ENCODE assay signal across 8 cellular contexts in the genomic region with DNA sequence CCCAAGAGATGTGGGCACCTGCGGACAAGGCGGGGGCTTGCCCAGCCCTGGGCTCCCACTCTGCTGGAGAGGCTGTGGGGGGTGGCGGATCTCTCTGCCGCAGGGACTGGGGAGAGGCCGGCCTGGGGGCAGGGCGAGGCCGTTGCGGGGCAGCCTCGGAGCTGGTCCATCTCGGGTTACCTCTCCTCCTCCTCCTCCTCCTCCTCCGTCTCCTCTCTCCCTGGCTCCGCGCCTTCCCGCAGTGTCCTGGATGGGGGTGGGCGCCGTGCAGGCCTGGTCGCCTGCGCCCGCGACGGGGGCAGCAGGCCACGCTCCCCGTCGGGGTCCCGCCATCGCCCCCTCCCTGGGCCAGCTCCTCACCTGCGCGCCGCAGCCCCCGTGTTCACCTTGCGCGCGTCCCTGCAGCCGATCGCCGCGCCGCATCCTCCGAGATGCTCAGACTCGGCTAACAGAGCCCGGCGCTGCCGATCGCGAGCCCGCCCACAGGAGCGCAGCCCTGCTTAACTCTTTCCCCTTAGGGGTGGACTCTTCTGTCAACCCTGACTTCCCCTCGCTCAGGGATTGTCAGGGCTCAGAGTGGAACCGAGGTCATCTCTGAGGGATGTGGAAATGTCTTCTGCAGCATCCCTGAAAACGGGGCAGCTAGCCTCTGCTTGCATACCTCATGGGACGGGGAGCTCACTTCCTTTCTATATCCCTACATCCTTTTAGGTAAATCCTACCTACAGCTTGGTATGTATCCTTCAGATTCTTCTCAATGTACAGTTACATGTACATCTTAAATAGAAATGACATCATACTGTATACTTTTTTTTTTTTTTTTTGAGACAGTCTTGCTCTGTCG. TPM values are rescaled to one million over a fixed set of nuclear protein-coding genes. Genes with fewer than 3 reads are reported as not detected.
DNase-seq lines count a peak whose midpoint lies in the region; ATAC-seq and TF ChIP-seq lines count a peak whose summit lies in the region.

TSS of gene PRRT3 (minus strand) at position 447 of the 844 bp plus-strand sequence. CDS start 2,293 bp downstream, outside the sequence.

- no peaks in the 10 kb centered on the region for H3K79me2 ChIP-seq in H9 (ENCODE audit: insufficient read depth, low read length)

- ATAC-seq in naive thymus-derived CD4-positive, alpha-beta T cell, result peak; percentile 89

- H3K9me3 ChIP-seq in H9 (ENCODE audit: control insufficient read depth, low read depth, low read length), result no peaks in the 10 kb centered on the region
- H3K9me3 ChIP-seq in naive thymus-derived CD4-positive, alpha-beta T cell (ENCODE audit: control insufficient read depth in 2 of 3, low read length in 3 of 3), result no peaks in the 10 kb centered on the region
- H3K9me3 ChIP-seq in tibial artery, result no peaks in the 10 kb centered on the region

- H3K14ac ChIP-seq in H9 (ENCODE audit: insufficient read depth, low read length), result no peak within 1 kb of the TSS

- peak within 1 kb of the TSS; percentile 66 for H3K4me2 ChIP-seq in H9 (ENCODE audit: insufficient read depth, insufficient read length, low read length)

- CTCF ChIA-PET in naive thymus-derived CD4-positive, alpha-beta T cell (lab: Charles Lee), result interaction anchor here (1.7 kb wide), 1 partner anchor 19 kb away, joined by 7 read pairs; the partner anchor contains the start of gene CRELD1

- TF ChIP-seq CTCF in H9 (conservative IDR thresholded peaks at IDR 0.05) (no peak), endothelial cell (IDR thresholded peaks at IDR 0.05; ENCODE audit: unreplicated experiment) (no peak), tibial artery (IDR thresholded peaks at IDR 0.05) (no peak)

- H3K4me1 Mint-ChIP-seq in H9 (peaks cover 27 to 34% of the 10 kb centered on the region in 2 experiments), endothelial cell (ENCODE audit: unreplicated experiment) (peaks cover 5% of the 10 kb centered on the region)
- H3K4me1 Mint-ChIP-seq in naive thymus-derived CD4-positive, alpha-beta T cell, result peaks cover 10 to 24% (median 16%) of the 10 kb centered on the region in 7 donors

- no peaks in the 10 kb centered on the region for H3K79me1 ChIP-seq in H9 (ENCODE audit: insufficient read depth, low read depth, low read length, poor library complexity, severe bottlenecking)

- H3K27ac Mint-ChIP-seq in H9 (no peak within 1 kb of the TSS), endothelial cell (ENCODE audit: unreplicated experiment) (no peak within 1 kb of the TSS)
- H3K27ac Mint-ChIP-seq in naive thymus-derived CD4-positive, alpha-beta T cell, result peak within 1 kb of the TSS in 8 of 9 donors; percentile 36 to 70 (median 62)

- H3K4me3 Mint-ChIP-seq in H9 (peak within 1 kb of the TSS; percentile 75 to 85), endothelial cell (ENCODE audit: unreplicated experiment) (peak within 1 kb of the TSS; percentile 59)
- peak within 1 kb of the TSS; percentile 83 to 91 (median 86) for H3K4me3 Mint-ChIP-seq in naive thymus-derived CD4-positive, alpha-beta T cell

- H3T11ph ChIP-seq in H9 (ENCODE audit: low read length), result no peak within 1 kb of the TSS

- H3K4me1 ChIP-seq in H9 (ENCODE audit: insufficient read depth, low read length) (peaks cover 3% of the 10 kb centered on the region; the same call in 1 of the 2 replicates), tibial artery (peaks cover 0 to 21% (median 19%) of the 10 kb centered on the region in 4 donors)
- peaks cover 11 to 15% of the 10 kb centered on the region in 2 donors for H3K4me1 ChIP-seq in naive thymus-derived CD4-positive, alpha-beta T cell (ENCODE audit: control insufficient read depth in 2 of 2, insufficient read depth in 2 of 2, low read length in 2 of 2)

- WGBS in H9 (ENCODE audit: extremely low coverage, insufficient read length, low lambda C conversion rate), result no CpG with 5 or more reads among the region's 52 CpGs

- H3K27ac ChIP-seq in H9 (ENCODE audit: insufficient read length, low read depth, low read length), result no peak within 1 kb of the TSS
- H3K27ac ChIP-seq in naive thymus-derived CD4-positive, alpha-beta T cell (ENCODE audit: low read depth, low read length), result peak within 1 kb of the TSS; percentile 60
- peak within 1 kb of the TSS in 1 of 2 donors; percentile 18 for H3K27ac ChIP-seq in tibial artery

- peaks cover 0 to 11% (median 0%) of the 10 kb centered on the region in 3 experiments for H3K36me3 ChIP-seq in naive thymus-derived CD4-positive, alpha-beta T cell (ENCODE audit: control insufficient read depth in 2 of 3, insufficient read depth in 3 of 3, low read length in 3 of 3)
- peaks cover 0 to 13% (median 0%) of the 10 kb centered on the region in 3 donors for H3K36me3 ChIP-seq in tibial artery

- H2AFZ ChIP-seq in H9 (ENCODE audit: low read length), result no peak within 1 kb of the TSS

- H3K27me3 ChIP-seq in H9 (ENCODE audit: insufficient read depth, low read length) (no peaks in the 10 kb centered on the region; the same call in 1 of the 2 replicates), tibial artery (no peaks in the 10 kb centered on the region)
- no peaks in the 10 kb centered on the region for H3K27me3 ChIP-seq in naive thymus-derived CD4-positive, alpha-beta T cell (ENCODE audit: control insufficient read depth in 2 of 2, insufficient read depth in 2 of 2, low read length in 2 of 2)

- no peak within 1 kb of the TSS; the same call in 1 of the 2 replicates for H2BK15ac ChIP-seq in H9 (ENCODE audit: low read depth, low read length)

- H2BK12ac ChIP-seq in H9 (ENCODE audit: insufficient read length, low read depth, low read length), result no peak within 1 kb of the TSS

- H2BK5ac ChIP-seq in H9 (ENCODE audit: insufficient read length, low read length), result no peak within 1 kb of the TSS

- no peak within 1 kb of the TSS for H3K23ac ChIP-seq in H9 (ENCODE audit: insufficient read length, low read depth, low read length)

- no peak within 1 kb of the TSS for H2BK120ac ChIP-seq in H9 (ENCODE audit: low read depth, low read length, poor library complexity, severe bottlenecking)

- H4K5ac ChIP-seq in H9 (ENCODE audit: insufficient read length, low read depth, low read length), result no peak within 1 kb of the TSS

- H3K36me3 Mint-ChIP-seq in H9 (ENCODE audit: insufficient read depth in 1 of 3, low read depth in 3 of 3) (peaks cover 2 to 9% (median 6%) of the 10 kb centered on the region in 3 experiments; a peak in 5 of 7 replicates), endothelial cell (ENCODE audit: low read depth, unreplicated experiment) (no peaks in the 10 kb centered on the region)
- H3K36me3 Mint-ChIP-seq in naive thymus-derived CD4-positive, alpha-beta T cell, result no peaks in the 10 kb centered on the region

- POLR2A ChIA-PET in naive thymus-derived CD4-positive, alpha-beta T cell (lab: Charles Lee), result interaction anchor here (0.9 to 5.2 kb wide), 6 partner anchors 17 to 369 kb away, joined by 3 to 43 read pairs (median 6); partner anchors contain the start of genes CRELD1 and SEC13

- H3K9me3 Mint-ChIP-seq in H9 (no peaks in the 10 kb centered on the region), endothelial cell (ENCODE audit: unreplicated experiment) (no peaks in the 10 kb centered on the region)
- no peaks in the 10 kb centered on the region for H3K9me3 Mint-ChIP-seq in naive thymus-derived CD4-positive, alpha-beta T cell

- H3K27me3 Mint-ChIP-seq in H9 (ENCODE audit: low read depth) (peaks cover 51% of the 10 kb centered on the region), endothelial cell (ENCODE audit: unreplicated experiment) (peaks cover 4% of the 10 kb centered on the region)
- H3K27me3 Mint-ChIP-seq in naive thymus-derived CD4-positive, alpha-beta T cell, result no peaks in the 10 kb centered on the region

- H2AK5ac ChIP-seq in H9 (ENCODE audit: insufficient read length, low read length), result no peak within 1 kb of the TSS

- H3K9ac ChIP-seq in H9 (ENCODE audit: extremely low read depth, insufficient read length, low read length), result no peak within 1 kb of the TSS

- peaks cover 10% of the 10 kb centered on the region for H3K23me2 ChIP-seq in H9 (ENCODE audit: insufficient read length, low read depth, low read length, poor library complexity, severe bottlenecking)

- no peak within 1 kb of the TSS for H3K56ac ChIP-seq in H9 (ENCODE audit: insufficient read length, low read depth, low read length)

- H4K20me1 ChIP-seq in H9 (ENCODE audit: control insufficient read depth, insufficient read depth, insufficient read length), result no peaks in the 10 kb centered on the region

- H3K4ac ChIP-seq in H9 (ENCODE audit: low read depth, low read length), result no peak within 1 kb of the TSS

- H4K8ac ChIP-seq in H9 (replicated peaks; ENCODE audit: insufficient read length, low read depth, low read length), result no peak within 1 kb of the TSS

- H4K91ac ChIP-seq in H9 (ENCODE audit: insufficient read length, low read depth, low read length), result no peak within 1 kb of the TSS

- H2BK20ac ChIP-seq in H9 (ENCODE audit: low read depth, low read length, poor library complexity, severe bottlenecking), result no peak within 1 kb of the TSS

- DNase-seq in NCI-H1417 (lab: John Stamatoyannopoulos, UW), result peak; percentile 30 to 61 (median 59)
- no peak for DNase-seq in NCI-H1417 treated with DMSO at 0.1 percent for 48 hours (lab: John Stamatoyannopoulos, UW)
- peak; percentile 71 for DNase-seq in H9
- DNase-seq in NCI-H1105 (lab: John Stamatoyannopoulos, UW), result peak; percentile 34
- DNase-seq in activated CD8-positive, alpha-beta memory T cell treated with anti-CD3 and anti-CD28 coated beads for 48 hours (ENCODE audit: low read depth in 2 of 3, low spot score in 2 of 3), result peak in 2 of 3 experiments; percentile 34 to 52
- peak; percentile 55 for DNase-seq in endothelial cell (ENCODE audit: low spot score)
- peak; percentile 23 to 63 (median 51) for DNase-seq in naive thymus-derived CD4-positive, alpha-beta T cell
- DNase-seq in tibial artery, result no peak

- no peak within 1 kb of the TSS for H3K18ac ChIP-seq in H9 (ENCODE audit: insufficient read length, low read depth, low read length)

- intact Hi-C loops in naive thymus-derived CD4-positive, alpha-beta T cell (cut with micrococcal nuclease), result loop anchor here (1.0 to 5.0 kb wide), 4 partner anchors 19 to 62 kb away; partner anchors contain the start of genes EMC3 (in 2 of the 2), CRELD1 (in 1 of the 2) and JAGN1 (in 1 of the 2)
- intact Hi-C loops in tibial artery (cut with DNase I; ENCODE audit: low total_unique reads), result loop anchor here (10.0 kb wide), 1 partner anchor 273 kb away; no protein-coding TSS in a partner anchor

- H3K4me3 ChIP-seq in naive thymus-derived CD4-positive, alpha-beta T cell (ENCODE audit: low read length), result peak within 1 kb of the TSS; percentile 51
- H3K4me3 ChIP-seq in tibial artery, result peak within 1 kb of the TSS; percentile 57 to 59

RNA-seq across cellular contexts. Expression of gene PRRT3, which starts in this region (rescaled TPM):
- total RNA-seq in H9 (2021) (18.8 and 19.5 TPM in 2 replicates), endothelial cell (ENCODE audit: unreplicated experiment) (1.9 TPM)
- total RNA-seq in naive thymus-derived CD4-positive, alpha-beta T cell, result 10 to 100 TPM in 2 of 5 experiments, 1 to 10 TPM in 3; 5.1 to 10.8 (median 8.8) TPM
- 1 to 10 TPM; 5.4 to 6.4 TPM for polyA plus RNA-seq in naive thymus-derived CD4-positive, alpha-beta T cell

Comparison
In these comparisons a context has a peak if more than half of its experiments do, and no peak if none do; other contexts are left out.
1. DNase-seq: peak in NCI-H1417 (3 of 3), H9 (single experiment), NCI-H1105 (single experiment), activated CD8-positive, alpha-beta memory T cell treated with anti-CD3 and anti-CD28 coated beads for 48 hours (2 of 3), endothelial cell (single experiment) and naive thymus-derived CD4-positive, alpha-beta T cell (9 of 9); none in NCI-H1417 treated with DMSO at 0.1 percent for 48 hours (single experiment) and tibial artery (0 of 2).
2. H3K27ac Mint-ChIP-seq: peak in naive thymus-derived CD4-positive, alpha-beta T cell (8 of 9); none in H9 (0 of 3) and endothelial cell (single experiment).
3. Peak in every context shown above with its lines, with median percentiles within 50 percentile points of each other: H3K4me3 Mint-ChIP-seq.